9 cellular contexts compared by ENCODE assay signal in genomic region chr17:42206153-42206612, GRCh38. TPM values are rescaled to one million over a fixed set of nuclear protein-coding genes. Genes with fewer than 3 reads are reported as not detected.
A peak's percentile ranks its signal among the peaks of the same experiment; 100 is the strongest.
DNase-seq lines count a peak whose midpoint lies in the region; ATAC-seq and TF ChIP-seq lines count a peak whose summit lies in the region.
"Not testable (repeated sequence)": the region's sequence is repeated elsewhere in the genome, so short reads cannot be mapped to it uniquely, and the experiment has no call there.
"Had no signal": no experiment of that assay in that cellular context is flagged by ENCODE, and none has a peak within 500 bp of the region (broad histone marks: within the 10 kb centered on the region; RNA-seq: fewer than 3 reads in every experiment).

No MANE protein-coding gene starts in this region.

- H3K27ac ChIP-seq in SJSA1: peak overlapping the region; percentile 8; the same call in 1 of the 2 replicates
- H3K27ac ChIP-seq in brain microvascular endothelial cell: peak overlapping the region; percentile 30
- peak overlapping the region in 1 of 2 donors; percentile 13 for H3K27ac ChIP-seq in left lung
- peak overlapping the region in 2 of 8 donors; percentile 22 to 24 for H3K27ac ChIP-seq in spleen

- intact Hi-C loops in left lung (cut with DNase I); spleen (cut with DNase I; ENCODE audit: low total_unique reads): not testable (repeated sequence)

- H3K27me3 Mint-ChIP-seq in activated T-cell treated with anti-CD3 and anti-CD28 coated beads, Interleukin-2, amount 50 U/mL, for 24 hours: not testable (repeated sequence)

- not testable (repeated sequence) for H3K4me3 ChIP-seq in NB4 (ENCODE audit: low read depth, low read length); SJSA1; brain microvascular endothelial cell (ENCODE audit: low read depth, low read length); left lung; spleen

- H3K36me3 ChIP-seq in SJSA1: peaks cover 40% of the 10 kb centered on the region
- peaks cover 53% of the 10 kb centered on the region for H3K36me3 ChIP-seq in brain microvascular endothelial cell (replicated peaks)
- H3K36me3 ChIP-seq in left lung: peaks cover 0 to 98% of the 10 kb centered on the region in 2 donors
- H3K36me3 ChIP-seq in spleen: peaks cover 4 to 100% (median 87%) of the 10 kb centered on the region in 6 donors

- not testable (repeated sequence) for TF ChIP-seq POLR2A in NB4 (IDR thresholded peaks at IDR 0.05; ENCODE audit: extremely low read depth, insufficient read length); spleen (IDR thresholded peaks at IDR 0.05)

- not testable (repeated sequence) for H3K4me3 Mint-ChIP-seq in activated T-cell treated with anti-CD3 and anti-CD28 coated beads, Interleukin-2, amount 50 U/mL, for 24 hours

- not testable (repeated sequence) for H3K9me3 Mint-ChIP-seq in activated T-cell treated with anti-CD3 and anti-CD28 coated beads, Interleukin-2, amount 50 U/mL, for 24 hours

- H3K9me3 ChIP-seq in SJSA1 (replicated peaks); left lung; spleen: not testable (repeated sequence)

- WGBS in spleen, 5 donors: 54 to 84% (median 71%) methylated on average over 8 of the region's 8 CpGs

- peak; percentile 8 for DNase-seq in GF-D8 (lab: John Stamatoyannopoulos, UW)
- DNase-seq in NB4 (ENCODE audit: low read depth): peak; percentile 37
- DNase-seq in SJSA1 (ENCODE audit: low read depth in 1 of 2, low spot score in 2 of 2); activated T-cell treated with anti-CD3 and anti-CD28 coated beads, Interleukin-2, amount 50 U/mL, for 24 hours; left lung: not testable (repeated sequence)
- DNase-seq in brain microvascular endothelial cell: peak; percentile 3
- peak; percentile 40 for DNase-seq in spleen

- H3K27me3 ChIP-seq in SJSA1 (replicated peaks); brain microvascular endothelial cell (replicated peaks); left lung; spleen (replicated peaks in 1 of 7): not testable (repeated sequence)

- in situ Hi-C loops in brain microvascular endothelial cell (cut with HindIII; ENCODE audit: low pct_ligation_motif_present, low sequenced_read_pairs): not testable (repeated sequence)

- not testable (repeated sequence) for TF ChIP-seq CTCF in NB4 (IDR thresholded peaks at IDR 0.05; ENCODE audit: low read depth, low read length); brain microvascular endothelial cell (IDR thresholded peaks at IDR 0.05; ENCODE audit: low read depth, low read length, missing control alignments); left lung (IDR thresholded peaks at IDR 0.05); spleen (IDR thresholded peaks at IDR 0.05 in 8 of 11, conservative IDR thresholded peaks at IDR 0.05 in 3 of 11)

- H3K27ac Mint-ChIP-seq in activated T-cell treated with anti-CD3 and anti-CD28 coated beads, Interleukin-2, amount 50 U/mL, for 24 hours: peak overlapping the region; percentile 52

- H3K36me3 Mint-ChIP-seq in activated T-cell treated with anti-CD3 and anti-CD28 coated beads, Interleukin-2, amount 50 U/mL, for 24 hours (ENCODE audit: low read depth): peaks cover 91% of the 10 kb centered on the region

- ATAC-seq in left lung: peak; percentile 38

- not testable (repeated sequence) for H3K4me1 Mint-ChIP-seq in activated T-cell treated with anti-CD3 and anti-CD28 coated beads, Interleukin-2, amount 50 U/mL, for 24 hours (ENCODE audit: low read depth)

- not testable (repeated sequence) for H3K4me1 ChIP-seq in SJSA1 (replicated peaks); left lung; spleen

RNA-seq across cellular contexts. Expression of gene GHDC, which starts 11.9 kb away (rescaled TPM):
- 8.1 and 13.2 TPM in 2 replicates for total RNA-seq in SJSA1 (2014; rRNA removed; shearing (Covaris generic))
- total RNA-seq in left lung (10 to 100 TPM; 22.5 to 25.8 TPM), spleen (100 to 1,000 TPM in 3 of 7 donors, 10 to 100 TPM in 4; 29.4 to 122 (median 58.0) TPM)
- 10 to 100 TPM; 22.0 to 33.1 (median 26.1) TPM for polyA plus RNA-seq in spleen

RNA-seq across cellular contexts. Expression of gene HCRT, which starts 20.9 kb away (rescaled TPM):
- not detected in 2 replicates for total RNA-seq in SJSA1 (2014; rRNA removed; shearing (Covaris generic))
- total RNA-seq in left lung: not detected
- total RNA-seq in spleen: not detected
- polyA plus RNA-seq in spleen: not detected
- total RNA-seq: Caco-2, H4 had no signal

RNA-seq across cellular contexts. Expression of gene KCNH4, which starts 25.2 kb away (rescaled TPM):
- total RNA-seq in SJSA1 (2014; rRNA removed; shearing (Covaris generic)): not detected in 2 replicates
- total RNA-seq in left lung (under 1 TPM in 1 of 2 donors, not detected in 1; 0.16 TPM), spleen (under 1 TPM; 0.17 to 0.52 (median 0.26) TPM)
- under 1 TPM; 0.14 to 0.32 (median 0.15) TPM for polyA plus RNA-seq in spleen

RNA-seq across cellular contexts. Expression of gene RAB5C, which starts 51.4 kb away (rescaled TPM):
- total RNA-seq in SJSA1 (2014; rRNA removed; shearing (Covaris generic)): 50.7 and 108 TPM in 2 replicates
- total RNA-seq in left lung (100 to 1,000 TPM; 139 to 188 TPM), spleen (100 to 1,000 TPM; 120 to 181 (median 148) TPM)
- polyA plus RNA-seq in spleen: 100 to 1,000 TPM in 1 of 3 donors, 10 to 100 TPM in 2; 70.0 to 152 (median 89.2) TPM
